ENCODE assay signal across 17 cellular contexts in the genomic region with DNA sequence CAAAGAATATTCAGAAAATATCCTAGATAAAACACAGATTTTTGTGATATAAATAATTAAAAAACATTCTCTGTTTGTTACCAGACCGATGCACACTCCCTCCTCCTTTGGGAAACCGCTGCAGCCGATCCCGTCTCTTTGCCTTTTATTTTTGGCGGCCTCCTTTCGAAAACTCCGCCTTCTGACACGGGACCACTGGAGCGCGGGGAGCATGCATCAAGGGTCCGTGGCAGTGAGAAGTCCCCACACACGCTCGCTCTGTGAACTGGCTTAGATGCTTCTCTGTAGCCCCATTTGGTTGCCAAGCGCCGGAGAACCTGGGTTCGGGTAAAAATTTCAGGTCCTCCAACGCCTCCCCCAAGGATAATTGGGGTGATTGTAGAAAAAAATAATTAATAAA. TPM values are rescaled to one million over a fixed set of nuclear protein-coding genes. Genes with fewer than 3 reads are reported as not detected.
"Had no signal": no experiment of that assay in that cellular context is flagged by ENCODE, and none has a peak within 500 bp of the region (broad histone marks: within the 10 kb centered on the region; RNA-seq: fewer than 3 reads in every experiment).

No MANE protein-coding gene starts in this region.

- ATAC-seq: activated CD4-positive, CD25-positive, alpha-beta regulatory T cell treated with anti-CD3 and anti-CD28 coated beads, Interleukin-2, amount 50 U/mL, for 24 hours; mucosa of descending colon had no signal

- H3K9me3 Mint-ChIP-seq: activated naive CD4-positive, alpha-beta T cell treated with anti-CD3 and anti-CD28 coated beads, Interleukin-2, amount 10 ng/mL, durations not matched to agents 7 days and 5 days; central memory CD8-positive, alpha-beta T cell; nephron; T-helper 2 cell treated with Interferon-gamma antibody and Interleukin-4, amounts not matched to agents 5 μg/mL and 100 μg/mL, for 36 hours had no signal

- H3K4me3 Mint-ChIP-seq: activated naive CD4-positive, alpha-beta T cell treated with anti-CD3 and anti-CD28 coated beads, Interleukin-2, amount 10 ng/mL, durations not matched to agents 7 days and 5 days; central memory CD8-positive, alpha-beta T cell; nephron; T-helper 2 cell treated with Interferon-gamma antibody and Interleukin-4, amounts not matched to agents 5 μg/mL and 100 μg/mL, for 36 hours had no signal

- H3K4me3 ChIP-seq: mucosa of descending colon, stomach, thoracic aorta had no signal

- H3K27me3 ChIP-seq: stomach had no signal

- DNase-seq: activated CD4-positive, alpha-beta T cell treated with anti-CD3 and anti-CD28 coated beads, Interleukin-2, amount 50 U/mL, for 4 hours; activated CD8-positive, alpha-beta memory T cell treated with anti-CD3 and anti-CD28 coated beads, Interleukin-2, amount 50 U/mL, for 48 hours; activated naive CD4-positive, alpha-beta T cell treated with anti-CD3 and anti-CD28 coated beads, Interleukin-2, amount 10 ng/mL, durations not matched to agents 7 days and 5 days; erythroblast; mucosa of descending colon; stimulated activated CD4-positive, alpha-beta T cell treated with anti-CD3 and anti-CD28 coated beads, Interleukin-4, amount 100 ng/mL, for 24 hours; stomach had no signal

- H3K9me3 ChIP-seq: mucosa of descending colon, stomach, thoracic aorta had no signal

- H3K27me3 Mint-ChIP-seq: activated naive CD4-positive, alpha-beta T cell treated with anti-CD3 and anti-CD28 coated beads, Interleukin-2, amount 10 ng/mL, durations not matched to agents 7 days and 5 days; central memory CD8-positive, alpha-beta T cell had no signal

RNA-seq across cellular contexts. Expression of a gene that starts 34.1 kb away (rescaled TPM):
- total RNA-seq: glomerular endothelial cell, lung microvascular endothelial cell, mucosa of descending colon, osteoblast, pulmonary artery endothelial cell, stomach, thoracic aorta, urinary bladder had no signal
- polyA plus RNA-seq: stomach, urinary bladder had no signal
